Comparison of ENCODE assay signal across 20 cellular contexts in genomic region chr2:10564876-10565425, GRCh38.
"Had no signal": no experiment of that assay in that cellular context is flagged by ENCODE, and none has a peak within 500 bp of the region (broad histone marks: within the 10 kb centered on the region; RNA-seq: fewer than 3 reads in every experiment).

No MANE protein-coding gene starts in this region.

- H3K9ac ChIP-seq: parathyroid adenoma had no signal

- H3K27me3 ChIP-seq: heart right ventricle, right atrium auricular region, transverse colon had no signal

- FAIRE-seq: bronchial epithelial cell, colon, endothelial cell of umbilical vein, frontal cortex, keratinocyte, small intestine, TTC549 had no signal

- H3K79me2 ChIP-seq: parathyroid adenoma had no signal

- DNase-seq: activated CD4-positive, alpha-beta T cell treated with anti-CD3 and anti-CD28 coated beads, Interleukin-2, amount 10 ng/mL, durations not matched to agents 7 days and 5 days; activated CD4-positive, CD25-positive, alpha-beta regulatory T cell; activated naive CD8-positive, alpha-beta T cell treated with anti-CD3 and anti-CD28 coated beads, Interleukin-2, amount 10 ng/mL, durations not matched to agents 7 days and 5 days; activated T-cell treated with anti-CD3 and anti-CD28 coated beads, Interleukin-2, amount 50 U/mL, for 72 hours; anterior cingulate cortex; heart right ventricle; left ventricle myocardium inferior; mesendoderm; small intestine; T-helper 2 cell; transverse colon had no signal

- H3K9me3 Mint-ChIP-seq: activated CD4-positive, alpha-beta T cell treated with anti-CD3 and anti-CD28 coated beads, Interleukin-2, amount 10 ng/mL, durations not matched to agents 7 days and 5 days; activated naive CD8-positive, alpha-beta T cell treated with anti-CD3 and anti-CD28 coated beads, Interleukin-2, amount 10 ng/mL, durations not matched to agents 7 days and 5 days had no signal

- H3K4me1 ChIP-seq: right atrium auricular region, transverse colon had no signal

- H3K4me3 ChIP-seq: heart right ventricle, left ventricle myocardium inferior, right atrium auricular region, transverse colon had no signal

- H2AFZ ChIP-seq: parathyroid adenoma had no signal

- H3K27ac ChIP-seq: heart right ventricle, left ventricle myocardium inferior, parathyroid adenoma, right atrium auricular region, transverse colon had no signal

- H3K4me3 Mint-ChIP-seq: activated CD4-positive, alpha-beta T cell treated with anti-CD3 and anti-CD28 coated beads, Interleukin-2, amount 10 ng/mL, durations not matched to agents 7 days and 5 days; activated naive CD8-positive, alpha-beta T cell treated with anti-CD3 and anti-CD28 coated beads, Interleukin-2, amount 10 ng/mL, durations not matched to agents 7 days and 5 days; activated T-cell treated with anti-CD3 and anti-CD28 coated beads, Interleukin-2, amount 50 U/mL, for 72 hours; stimulated activated memory B cell treated with anti-CD40 and anti-IgM and Interleukin-4, amounts not matched to agents 10 μg/mL and 1 μg/mL and 100 μg/mL, for 72 hours had no signal

- H3K27me3 Mint-ChIP-seq: activated CD4-positive, alpha-beta T cell treated with anti-CD3 and anti-CD28 coated beads, Interleukin-2, amount 10 ng/mL, durations not matched to agents 7 days and 5 days; activated naive CD8-positive, alpha-beta T cell treated with anti-CD3 and anti-CD28 coated beads, Interleukin-2, amount 10 ng/mL, durations not matched to agents 7 days and 5 days; stimulated activated memory B cell treated with anti-CD40 and anti-IgM and Interleukin-4, amounts not matched to agents 10 μg/mL and 1 μg/mL and 100 μg/mL, for 72 hours had no signal

- H3K9me3 ChIP-seq: right atrium auricular region, transverse colon had no signal

- H3K36me3 ChIP-seq: transverse colon had no signal

- H3K27ac Mint-ChIP-seq: activated CD4-positive, alpha-beta T cell treated with anti-CD3 and anti-CD28 coated beads, Interleukin-2, amount 10 ng/mL, durations not matched to agents 7 days and 5 days; activated naive CD8-positive, alpha-beta T cell treated with anti-CD3 and anti-CD28 coated beads, Interleukin-2, amount 10 ng/mL, durations not matched to agents 7 days and 5 days; activated T-cell treated with anti-CD3 and anti-CD28 coated beads, Interleukin-2, amount 50 U/mL, for 72 hours; stimulated activated memory B cell treated with anti-CD40 and anti-IgM and Interleukin-4, amounts not matched to agents 10 μg/mL and 1 μg/mL and 100 μg/mL, for 72 hours had no signal

- H3K4me1 Mint-ChIP-seq: stimulated activated memory B cell treated with anti-CD40 and anti-IgM and Interleukin-4, amounts not matched to agents 10 μg/mL and 1 μg/mL and 100 μg/mL, for 72 hours had no signal

- ATAC-seq: activated T-cell treated with anti-CD3 and anti-CD28 coated beads, Interleukin-2, amount 50 U/mL, for 72 hours; heart right ventricle; stimulated activated memory B cell treated with anti-CD40 and anti-IgM and Interleukin-4, amounts not matched to agents 10 μg/mL and 1 μg/mL and 100 μg/mL, for 72 hours had no signal
